Comparison of ENCODE assay signal across 1 cellular context in the genomic region with DNA sequence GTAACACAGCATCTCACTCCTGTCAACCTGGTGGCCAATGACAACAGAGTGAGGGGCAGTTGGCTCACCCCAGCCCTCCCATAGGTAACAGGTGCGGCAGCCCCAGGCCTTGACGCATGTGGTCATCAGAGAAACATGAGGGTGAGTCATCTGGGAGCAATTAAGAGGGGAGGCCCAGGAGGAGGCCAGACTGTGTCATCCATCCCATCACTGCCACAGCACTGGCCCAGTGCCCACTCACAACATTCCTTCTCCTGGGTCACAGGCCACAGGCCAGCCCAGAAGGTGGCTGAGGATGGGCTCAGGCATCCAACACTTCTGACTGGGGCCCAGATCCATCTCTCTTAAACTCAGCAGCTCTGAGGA.
A peak's percentile ranks its signal among the peaks of the same experiment; 100 is the strongest.
TF ChIP-seq lines count a peak whose summit lies in the region.

No MANE protein-coding gene starts in this region.

TF ChIP-seq in HEK293, 187 proteins besides CTCF, POLR2A, EP300 and RAD21 (continued from another document and continues in another):
- TF ChIP-seq, protein P1, sequence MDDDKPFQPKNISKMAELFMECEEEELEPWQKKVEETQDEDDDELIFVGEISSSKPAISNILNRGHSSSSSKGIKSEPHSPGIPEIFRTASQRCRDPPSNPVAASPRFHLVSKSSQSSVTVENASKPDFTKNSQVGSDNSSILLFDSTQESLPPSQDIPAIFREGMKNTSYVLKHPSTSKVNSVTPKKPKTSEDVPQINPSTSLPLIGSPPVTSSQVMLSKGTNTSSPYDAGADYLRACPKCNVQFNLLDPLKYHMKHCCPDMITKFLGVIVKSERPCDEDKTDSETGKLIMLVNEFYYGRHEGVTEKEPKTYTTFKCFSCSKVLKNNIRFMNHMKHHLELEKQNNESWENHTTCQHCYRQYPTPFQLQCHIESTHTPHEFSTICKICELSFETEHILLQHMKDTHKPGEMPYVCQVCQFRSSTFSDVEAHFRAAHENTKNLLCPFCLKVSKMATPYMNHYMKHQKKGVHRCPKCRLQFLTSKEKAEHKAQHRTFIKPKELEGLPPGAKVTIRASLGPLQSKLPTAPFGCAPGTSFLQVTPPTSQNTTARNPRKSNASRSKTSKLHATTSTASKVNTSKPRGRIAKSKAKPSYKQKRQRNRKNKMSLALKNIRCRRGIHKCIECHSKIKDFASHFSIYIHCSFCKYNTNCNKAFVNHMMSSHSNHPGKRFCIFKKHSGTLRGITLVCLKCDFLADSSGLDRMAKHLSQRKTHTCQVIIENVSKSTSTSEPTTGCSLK (tag by site-specific recombination; IDR thresholded peaks at IDR 0.05) = no peak
- no peak for TF ChIP-seq ZSCAN16 (tag by site-specific recombination; IDR thresholded peaks at IDR 0.05)
- TF ChIP-seq GLIS1 (tag by site-specific recombination; IDR thresholded peaks at IDR 0.05) = peak; percentile 65; the same call in 1 of the 2 replicates
- no peak for TF ChIP-seq HOXC10 (CRISPR knock-in tag; IDR thresholded peaks at IDR 0.05)
- peak; percentile 86 for TF ChIP-seq ZNF366 (tag by site-specific recombination; conservative IDR thresholded peaks at IDR 0.05)
- no peak for TF ChIP-seq ZNF112 (tag by site-specific recombination; IDR thresholded peaks at IDR 0.05)
- TF ChIP-seq, protein P2, sequence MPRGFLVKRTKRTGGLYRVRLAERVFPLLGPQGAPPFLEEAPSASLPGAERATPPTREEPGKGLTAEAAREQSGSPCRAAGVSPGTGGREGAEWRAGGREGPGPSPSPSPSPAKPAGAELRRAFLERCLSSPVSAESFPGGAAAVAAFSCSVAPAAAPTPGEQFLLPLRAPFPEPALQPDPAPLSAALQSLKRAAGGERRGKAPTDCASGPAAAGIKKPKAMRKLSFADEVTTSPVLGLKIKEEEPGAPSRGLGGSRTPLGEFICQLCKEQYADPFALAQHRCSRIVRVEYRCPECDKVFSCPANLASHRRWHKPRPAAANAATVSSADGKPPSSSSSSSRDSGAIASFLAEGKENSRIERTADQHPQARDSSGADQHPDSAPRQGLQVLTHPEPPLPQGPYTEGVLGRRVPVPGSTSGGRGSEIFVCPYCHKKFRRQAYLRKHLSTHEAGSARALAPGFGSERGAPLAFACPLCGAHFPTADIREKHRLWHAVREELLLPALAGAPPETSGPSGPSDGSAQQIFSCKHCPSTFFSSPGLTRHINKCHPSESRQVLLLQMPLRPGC (tag by site-specific recombination; IDR thresholded peaks at IDR 0.05) = 0 out of 2 replicates have a peak, but pooled peaks have one; percentile 34
- no peak for TF ChIP-seq ZNF391 (tag by site-specific recombination; IDR thresholded peaks at IDR 0.05; ENCODE audit: borderline replicate concordance, low read depth)
- no peak for TF ChIP-seq ZNF707 (tag by site-specific recombination; IDR thresholded peaks at IDR 0.05)
- TF ChIP-seq, protein P3, sequence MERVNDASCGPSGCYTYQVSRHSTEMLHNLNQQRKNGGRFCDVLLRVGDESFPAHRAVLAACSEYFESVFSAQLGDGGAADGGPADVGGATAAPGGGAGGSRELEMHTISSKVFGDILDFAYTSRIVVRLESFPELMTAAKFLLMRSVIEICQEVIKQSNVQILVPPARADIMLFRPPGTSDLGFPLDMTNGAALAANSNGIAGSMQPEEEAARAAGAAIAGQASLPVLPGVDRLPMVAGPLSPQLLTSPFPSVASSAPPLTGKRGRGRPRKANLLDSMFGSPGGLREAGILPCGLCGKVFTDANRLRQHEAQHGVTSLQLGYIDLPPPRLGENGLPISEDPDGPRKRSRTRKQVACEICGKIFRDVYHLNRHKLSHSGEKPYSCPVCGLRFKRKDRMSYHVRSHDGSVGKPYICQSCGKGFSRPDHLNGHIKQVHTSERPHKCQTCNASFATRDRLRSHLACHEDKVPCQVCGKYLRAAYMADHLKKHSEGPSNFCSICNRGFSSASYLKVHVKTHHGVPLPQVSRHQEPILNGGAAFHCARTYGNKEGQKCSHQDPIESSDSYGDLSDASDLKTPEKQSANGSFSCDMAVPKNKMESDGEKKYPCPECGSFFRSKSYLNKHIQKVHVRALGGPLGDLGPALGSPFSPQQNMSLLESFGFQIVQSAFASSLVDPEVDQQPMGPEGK (tag by site-specific recombination; IDR thresholded peaks at IDR 0.05) = 0 out of 2 replicates have a peak, but pooled peaks have one; percentile 48
- TF ChIP-seq, protein P4, sequence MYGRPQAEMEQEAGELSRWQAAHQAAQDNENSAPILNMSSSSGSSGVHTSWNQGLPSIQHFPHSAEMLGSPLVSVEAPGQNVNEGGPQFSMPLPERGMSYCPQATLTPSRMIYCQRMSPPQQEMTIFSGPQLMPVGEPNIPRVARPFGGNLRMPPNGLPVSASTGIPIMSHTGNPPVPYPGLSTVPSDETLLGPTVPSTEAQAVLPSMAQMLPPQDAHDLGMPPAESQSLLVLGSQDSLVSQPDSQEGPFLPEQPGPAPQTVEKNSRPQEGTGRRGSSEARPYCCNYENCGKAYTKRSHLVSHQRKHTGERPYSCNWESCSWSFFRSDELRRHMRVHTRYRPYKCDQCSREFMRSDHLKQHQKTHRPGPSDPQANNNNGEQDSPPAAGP (tag by site-specific recombination; IDR thresholded peaks at IDR 0.05) = peak; percentile 89; the same call in 1 of the 2 replicates
- no peak for TF ChIP-seq ZNF548 (tag by site-specific recombination; IDR thresholded peaks at IDR 0.05)
- TF ChIP-seq ZNF292 (tag by site-specific recombination; IDR thresholded peaks at IDR 0.05; ENCODE audit: borderline replicate concordance, low read depth) = no peak
- no peak for TF ChIP-seq ZNF202 (tag by site-specific recombination; IDR thresholded peaks at IDR 0.05; ENCODE audit: borderline replicate concordance)
- TF ChIP-seq, protein P5, sequence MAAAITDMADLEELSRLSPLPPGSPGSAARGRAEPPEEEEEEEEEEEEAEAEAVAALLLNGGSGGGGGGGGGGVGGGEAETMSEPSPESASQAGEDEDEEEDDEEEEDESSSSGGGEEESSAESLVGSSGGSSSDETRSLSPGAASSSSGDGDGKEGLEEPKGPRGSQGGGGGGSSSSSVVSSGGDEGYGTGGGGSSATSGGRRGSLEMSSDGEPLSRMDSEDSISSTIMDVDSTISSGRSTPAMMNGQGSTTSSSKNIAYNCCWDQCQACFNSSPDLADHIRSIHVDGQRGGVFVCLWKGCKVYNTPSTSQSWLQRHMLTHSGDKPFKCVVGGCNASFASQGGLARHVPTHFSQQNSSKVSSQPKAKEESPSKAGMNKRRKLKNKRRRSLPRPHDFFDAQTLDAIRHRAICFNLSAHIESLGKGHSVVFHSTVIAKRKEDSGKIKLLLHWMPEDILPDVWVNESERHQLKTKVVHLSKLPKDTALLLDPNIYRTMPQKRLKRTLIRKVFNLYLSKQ (tag by site-specific recombination; IDR thresholded peaks at IDR 0.05; ENCODE audit: borderline replicate concordance) = no peak
- TF ChIP-seq, protein P6, sequence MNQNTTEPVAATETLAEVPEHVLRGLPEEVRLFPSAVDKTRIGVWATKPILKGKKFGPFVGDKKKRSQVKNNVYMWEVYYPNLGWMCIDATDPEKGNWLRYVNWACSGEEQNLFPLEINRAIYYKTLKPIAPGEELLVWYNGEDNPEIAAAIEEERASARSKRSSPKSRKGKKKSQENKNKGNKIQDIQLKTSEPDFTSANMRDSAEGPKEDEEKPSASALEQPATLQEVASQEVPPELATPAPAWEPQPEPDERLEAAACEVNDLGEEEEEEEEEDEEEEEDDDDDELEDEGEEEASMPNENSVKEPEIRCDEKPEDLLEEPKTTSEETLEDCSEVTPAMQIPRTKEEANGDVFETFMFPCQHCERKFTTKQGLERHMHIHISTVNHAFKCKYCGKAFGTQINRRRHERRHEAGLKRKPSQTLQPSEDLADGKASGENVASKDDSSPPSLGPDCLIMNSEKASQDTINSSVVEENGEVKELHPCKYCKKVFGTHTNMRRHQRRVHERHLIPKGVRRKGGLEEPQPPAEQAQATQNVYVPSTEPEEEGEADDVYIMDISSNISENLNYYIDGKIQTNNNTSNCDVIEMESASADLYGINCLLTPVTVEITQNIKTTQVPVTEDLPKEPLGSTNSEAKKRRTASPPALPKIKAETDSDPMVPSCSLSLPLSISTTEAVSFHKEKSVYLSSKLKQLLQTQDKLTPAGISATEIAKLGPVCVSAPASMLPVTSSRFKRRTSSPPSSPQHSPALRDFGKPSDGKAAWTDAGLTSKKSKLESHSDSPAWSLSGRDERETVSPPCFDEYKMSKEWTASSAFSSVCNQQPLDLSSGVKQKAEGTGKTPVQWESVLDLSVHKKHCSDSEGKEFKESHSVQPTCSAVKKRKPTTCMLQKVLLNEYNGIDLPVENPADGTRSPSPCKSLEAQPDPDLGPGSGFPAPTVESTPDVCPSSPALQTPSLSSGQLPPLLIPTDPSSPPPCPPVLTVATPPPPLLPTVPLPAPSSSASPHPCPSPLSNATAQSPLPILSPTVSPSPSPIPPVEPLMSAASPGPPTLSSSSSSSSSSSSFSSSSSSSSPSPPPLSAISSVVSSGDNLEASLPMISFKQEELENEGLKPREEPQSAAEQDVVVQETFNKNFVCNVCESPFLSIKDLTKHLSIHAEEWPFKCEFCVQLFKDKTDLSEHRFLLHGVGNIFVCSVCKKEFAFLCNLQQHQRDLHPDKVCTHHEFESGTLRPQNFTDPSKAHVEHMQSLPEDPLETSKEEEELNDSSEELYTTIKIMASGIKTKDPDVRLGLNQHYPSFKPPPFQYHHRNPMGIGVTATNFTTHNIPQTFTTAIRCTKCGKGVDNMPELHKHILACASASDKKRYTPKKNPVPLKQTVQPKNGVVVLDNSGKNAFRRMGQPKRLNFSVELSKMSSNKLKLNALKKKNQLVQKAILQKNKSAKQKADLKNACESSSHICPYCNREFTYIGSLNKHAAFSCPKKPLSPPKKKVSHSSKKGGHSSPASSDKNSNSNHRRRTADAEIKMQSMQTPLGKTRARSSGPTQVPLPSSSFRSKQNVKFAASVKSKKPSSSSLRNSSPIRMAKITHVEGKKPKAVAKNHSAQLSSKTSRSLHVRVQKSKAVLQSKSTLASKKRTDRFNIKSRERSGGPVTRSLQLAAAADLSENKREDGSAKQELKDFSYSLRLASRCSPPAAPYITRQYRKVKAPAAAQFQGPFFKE (tag by site-specific recombination; IDR thresholded peaks at IDR 0.05; ENCODE audit: borderline replicate concordance) = no peak
- no peak for TF ChIP-seq KLF10 (tag by site-specific recombination; IDR thresholded peaks at IDR 0.05)
- TF ChIP-seq ZNF48 (tag by site-specific recombination; IDR thresholded peaks at IDR 0.05) = no peak
- TF ChIP-seq ZFHX2 (tag by site-specific recombination; conservative IDR thresholded peaks at IDR 0.05) = peak; percentile 5; the same call in 1 of the 2 replicates
- no peak for TF ChIP-seq ZNF830 (tag by site-specific recombination; IDR thresholded peaks at IDR 0.05; ENCODE audit: low read depth)
- TF ChIP-seq ZXDB (tag by site-specific recombination; IDR thresholded peaks at IDR 0.05) = 0 out of 2 replicates have a peak, but pooled peaks have one; percentile 40
- TF ChIP-seq, protein P7, sequence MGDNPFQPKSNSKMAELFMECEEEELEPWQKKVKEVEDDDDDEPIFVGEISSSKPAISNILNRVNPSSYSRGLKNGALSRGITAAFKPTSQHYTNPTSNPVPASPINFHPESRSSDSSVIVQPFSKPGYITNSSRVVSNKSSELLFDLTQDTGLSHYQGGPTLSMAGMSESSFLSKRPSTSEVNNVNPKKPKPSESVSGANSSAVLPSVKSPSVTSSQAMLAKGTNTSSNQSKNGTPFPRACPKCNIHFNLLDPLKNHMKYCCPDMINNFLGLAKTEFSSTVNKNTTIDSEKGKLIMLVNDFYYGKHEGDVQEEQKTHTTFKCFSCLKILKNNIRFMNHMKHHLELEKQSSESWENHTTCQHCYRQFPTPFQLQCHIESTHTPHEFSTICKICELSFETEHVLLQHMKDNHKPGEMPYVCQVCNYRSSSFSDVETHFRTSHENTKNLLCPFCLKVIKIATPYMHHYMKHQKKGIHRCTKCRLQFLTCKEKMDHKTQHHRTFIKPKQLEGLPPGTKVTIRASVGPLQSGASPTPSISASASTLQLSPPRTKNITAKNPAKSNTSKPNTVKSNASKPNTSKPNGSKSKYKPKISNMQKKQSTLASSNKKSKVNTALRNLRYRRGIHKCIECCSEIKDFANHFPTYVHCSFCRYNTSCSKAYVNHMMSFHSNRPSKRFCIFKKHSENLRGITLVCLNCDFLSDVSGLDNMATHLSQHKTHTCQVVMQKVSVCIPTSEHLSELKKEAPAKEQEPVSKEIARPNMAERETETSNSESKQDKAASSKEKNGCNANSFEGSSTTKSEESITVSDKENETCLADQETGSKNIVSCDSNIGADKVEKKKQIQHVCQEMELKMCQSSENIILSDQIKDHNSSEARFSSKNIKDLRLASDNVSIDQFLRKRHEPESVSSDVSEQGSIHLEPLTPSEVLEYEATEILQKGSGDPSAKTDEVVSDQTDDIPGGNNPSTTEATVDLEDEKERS (tag by site-specific recombination; IDR thresholded peaks at IDR 0.05) = 0 out of 2 replicates have a peak, but pooled peaks have one; percentile 58
- no peak for TF ChIP-seq ZNF670 (tag by site-specific recombination; IDR thresholded peaks at IDR 0.05; ENCODE audit: low read depth)
- TF ChIP-seq, protein P8, sequence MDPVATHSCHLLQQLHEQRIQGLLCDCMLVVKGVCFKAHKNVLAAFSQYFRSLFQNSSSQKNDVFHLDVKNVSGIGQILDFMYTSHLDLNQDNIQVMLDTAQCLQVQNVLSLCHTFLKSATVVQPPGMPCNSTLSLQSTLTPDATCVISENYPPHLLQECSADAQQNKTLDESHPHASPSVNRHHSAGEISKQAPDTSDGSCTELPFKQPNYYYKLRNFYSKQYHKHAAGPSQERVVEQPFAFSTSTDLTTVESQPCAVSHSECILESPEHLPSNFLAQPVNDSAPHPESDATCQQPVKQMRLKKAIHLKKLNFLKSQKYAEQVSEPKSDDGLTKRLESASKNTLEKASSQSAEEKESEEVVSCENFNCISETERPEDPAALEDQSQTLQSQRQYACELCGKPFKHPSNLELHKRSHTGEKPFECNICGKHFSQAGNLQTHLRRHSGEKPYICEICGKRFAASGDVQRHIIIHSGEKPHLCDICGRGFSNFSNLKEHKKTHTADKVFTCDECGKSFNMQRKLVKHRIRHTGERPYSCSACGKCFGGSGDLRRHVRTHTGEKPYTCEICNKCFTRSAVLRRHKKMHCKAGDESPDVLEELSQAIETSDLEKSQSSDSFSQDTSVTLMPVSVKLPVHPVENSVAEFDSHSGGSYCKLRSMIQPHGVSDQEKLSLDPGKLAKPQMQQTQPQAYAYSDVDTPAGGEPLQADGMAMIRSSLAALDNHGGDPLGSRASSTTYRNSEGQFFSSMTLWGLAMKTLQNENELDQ (tag by site-specific recombination; IDR thresholded peaks at IDR 0.05; ENCODE audit: low read depth) = no peak
- no peak for TF ChIP-seq ZNF266 (tag by site-specific recombination; IDR thresholded peaks at IDR 0.05; ENCODE audit: low read depth)
- TF ChIP-seq ZNF132 (tag by site-specific recombination; IDR thresholded peaks at IDR 0.05; ENCODE audit: borderline replicate concordance) = no peak
- TF ChIP-seq SCRT1 (tag by site-specific recombination; IDR thresholded peaks at IDR 0.05; ENCODE audit: borderline replicate concordance) = no peak
- TF ChIP-seq HOXD13 (CRISPR knock-in tag; IDR thresholded peaks at IDR 0.05; ENCODE audit: borderline replicate concordance) = no peak
- TF ChIP-seq, protein P9, sequence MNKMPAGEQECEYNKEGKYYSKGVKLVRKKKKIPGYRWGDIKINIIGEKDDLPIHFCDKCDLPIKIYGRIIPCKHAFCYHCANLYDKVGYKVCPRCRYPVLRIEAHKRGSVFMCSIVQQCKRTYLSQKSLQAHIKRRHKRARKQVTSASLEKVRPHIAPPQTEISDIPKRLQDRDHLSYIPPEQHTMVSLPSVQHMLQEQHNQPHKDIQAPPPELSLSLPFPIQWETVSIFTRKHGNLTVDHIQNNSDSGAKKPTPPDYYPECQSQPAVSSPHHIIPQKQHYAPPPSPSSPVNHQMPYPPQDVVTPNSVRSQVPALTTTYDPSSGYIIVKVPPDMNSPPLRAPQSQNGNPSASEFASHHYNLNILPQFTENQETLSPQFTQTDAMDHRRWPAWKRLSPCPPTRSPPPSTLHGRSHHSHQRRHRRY (tag by site-specific recombination; IDR thresholded peaks at IDR 0.05) = no peak
- no peak for TF ChIP-seq MYNN (tag by site-specific recombination; IDR thresholded peaks at IDR 0.05; ENCODE audit: borderline replicate concordance)
- no peak for TF ChIP-seq ZNF248 (tag by site-specific recombination; IDR thresholded peaks at IDR 0.05)
- TF ChIP-seq ZNF16 (tag by site-specific recombination; IDR thresholded peaks at IDR 0.05; ENCODE audit: low read depth) = no peak
